ENCODE assay signal across 1 cellular context in the genomic region with DNA sequence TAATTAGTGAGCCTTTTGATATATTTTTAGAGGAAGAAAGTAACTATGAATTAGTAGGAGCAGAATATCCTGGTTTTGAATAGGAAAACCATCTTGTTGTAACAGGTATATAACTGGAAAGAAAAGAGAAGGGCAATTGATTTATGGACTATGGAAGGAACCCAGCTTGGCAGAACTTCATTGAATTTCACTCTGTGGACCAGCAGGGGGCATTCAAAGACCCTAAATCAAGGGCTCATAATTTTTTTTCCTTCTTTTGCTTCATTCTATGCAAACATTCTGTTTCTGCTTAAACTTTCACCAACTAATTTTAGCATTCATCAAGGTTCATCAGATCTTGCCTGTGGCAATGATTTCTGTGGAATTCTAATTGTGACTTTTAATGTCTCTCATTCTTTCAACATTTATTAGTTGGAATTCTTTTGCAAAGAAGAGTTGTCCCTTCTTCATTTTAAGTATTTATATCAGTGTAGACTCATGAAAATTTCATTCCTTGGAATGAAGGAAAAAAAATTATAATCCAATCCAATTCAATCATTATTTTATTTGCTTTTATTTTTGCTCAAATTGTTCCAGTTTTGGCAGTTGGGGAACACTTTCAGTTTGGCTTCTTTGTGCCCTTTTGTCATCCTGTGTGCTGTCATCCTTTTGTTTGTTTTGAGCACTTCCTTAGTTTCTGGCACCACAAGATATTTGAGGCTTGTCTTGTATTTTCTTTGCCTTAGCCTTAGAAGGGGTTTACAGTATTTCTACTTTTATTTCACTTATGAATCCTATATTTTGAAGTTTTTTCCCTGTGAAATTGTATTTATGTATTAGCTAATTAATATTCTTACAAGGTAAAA.
TF ChIP-seq lines count a peak whose summit lies in the region.

No MANE protein-coding gene starts in this region.

TF ChIP-seq in K562, 482 proteins besides CTCF, POLR2A, EP300 and RAD21:
- TF ChIP-seq, protein P1, sequence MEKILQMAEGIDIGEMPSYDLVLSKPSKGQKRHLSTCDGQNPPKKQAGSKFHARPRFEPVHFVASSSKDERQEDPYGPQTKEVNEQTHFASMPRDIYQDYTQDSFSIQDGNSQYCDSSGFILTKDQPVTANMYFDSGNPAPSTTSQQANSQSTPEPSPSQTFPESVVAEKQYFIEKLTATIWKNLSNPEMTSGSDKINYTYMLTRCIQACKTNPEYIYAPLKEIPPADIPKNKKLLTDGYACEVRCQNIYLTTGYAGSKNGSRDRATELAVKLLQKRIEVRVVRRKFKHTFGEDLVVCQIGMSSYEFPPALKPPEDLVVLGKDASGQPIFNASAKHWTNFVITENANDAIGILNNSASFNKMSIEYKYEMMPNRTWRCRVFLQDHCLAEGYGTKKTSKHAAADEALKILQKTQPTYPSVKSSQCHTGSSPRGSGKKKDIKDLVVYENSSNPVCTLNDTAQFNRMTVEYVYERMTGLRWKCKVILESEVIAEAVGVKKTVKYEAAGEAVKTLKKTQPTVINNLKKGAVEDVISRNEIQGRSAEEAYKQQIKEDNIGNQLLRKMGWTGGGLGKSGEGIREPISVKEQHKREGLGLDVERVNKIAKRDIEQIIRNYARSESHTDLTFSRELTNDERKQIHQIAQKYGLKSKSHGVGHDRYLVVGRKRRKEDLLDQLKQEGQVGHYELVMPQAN (IDR thresholded peaks at IDR 0.05; ENCODE audit: borderline replicate concordance), result no peak
- TF ChIP-seq STAT5A (IDR thresholded peaks at IDR 0.05; ENCODE audit: borderline replicate concordance, low read length), result no peak
- TF ChIP-seq PRPF4 (IDR thresholded peaks at IDR 0.05; ENCODE audit: insufficient read depth, low read depth, low read length, poor library complexity, severe bottlenecking), result no peak
- TF ChIP-seq HCFC1 (IDR thresholded peaks at IDR 0.05; ENCODE audit: low read depth, low read length), result no peak
- TF ChIP-seq, protein P2, sequence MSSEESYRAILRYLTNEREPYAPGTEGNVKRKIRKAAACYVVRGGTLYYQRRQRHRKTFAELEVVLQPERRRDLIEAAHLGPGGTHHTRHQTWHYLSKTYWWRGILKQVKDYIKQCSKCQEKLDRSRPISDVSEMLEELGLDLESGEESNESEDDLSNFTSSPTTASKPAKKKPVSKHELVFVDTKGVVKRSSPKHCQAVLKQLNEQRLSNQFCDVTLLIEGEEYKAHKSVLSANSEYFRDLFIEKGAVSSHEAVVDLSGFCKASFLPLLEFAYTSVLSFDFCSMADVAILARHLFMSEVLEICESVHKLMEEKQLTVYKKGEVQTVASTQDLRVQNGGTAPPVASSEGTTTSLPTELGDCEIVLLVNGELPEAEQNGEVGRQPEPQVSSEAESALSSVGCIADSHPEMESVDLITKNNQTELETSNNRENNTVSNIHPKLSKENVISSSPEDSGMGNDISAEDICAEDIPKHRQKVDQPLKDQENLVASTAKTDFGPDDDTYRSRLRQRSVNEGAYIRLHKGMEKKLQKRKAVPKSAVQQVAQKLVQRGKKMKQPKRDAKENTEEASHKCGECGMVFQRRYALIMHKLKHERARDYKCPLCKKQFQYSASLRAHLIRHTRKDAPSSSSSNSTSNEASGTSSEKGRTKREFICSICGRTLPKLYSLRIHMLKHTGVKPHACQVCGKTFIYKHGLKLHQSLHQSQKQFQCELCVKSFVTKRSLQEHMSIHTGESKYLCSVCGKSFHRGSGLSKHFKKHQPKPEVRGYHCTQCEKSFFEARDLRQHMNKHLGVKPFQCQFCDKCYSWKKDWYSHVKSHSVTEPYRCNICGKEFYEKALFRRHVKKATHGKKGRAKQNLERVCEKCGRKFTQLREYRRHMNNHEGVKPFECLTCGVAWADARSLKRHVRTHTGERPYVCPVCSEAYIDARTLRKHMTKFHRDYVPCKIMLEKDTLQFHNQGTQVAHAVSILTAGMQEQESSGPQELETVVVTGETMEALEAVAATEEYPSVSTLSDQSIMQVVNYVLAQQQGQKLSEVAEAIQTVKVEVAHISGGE (CRISPR knock-in tag; IDR thresholded peaks at IDR 0.05), result no peak
- TF ChIP-seq, protein P3, sequence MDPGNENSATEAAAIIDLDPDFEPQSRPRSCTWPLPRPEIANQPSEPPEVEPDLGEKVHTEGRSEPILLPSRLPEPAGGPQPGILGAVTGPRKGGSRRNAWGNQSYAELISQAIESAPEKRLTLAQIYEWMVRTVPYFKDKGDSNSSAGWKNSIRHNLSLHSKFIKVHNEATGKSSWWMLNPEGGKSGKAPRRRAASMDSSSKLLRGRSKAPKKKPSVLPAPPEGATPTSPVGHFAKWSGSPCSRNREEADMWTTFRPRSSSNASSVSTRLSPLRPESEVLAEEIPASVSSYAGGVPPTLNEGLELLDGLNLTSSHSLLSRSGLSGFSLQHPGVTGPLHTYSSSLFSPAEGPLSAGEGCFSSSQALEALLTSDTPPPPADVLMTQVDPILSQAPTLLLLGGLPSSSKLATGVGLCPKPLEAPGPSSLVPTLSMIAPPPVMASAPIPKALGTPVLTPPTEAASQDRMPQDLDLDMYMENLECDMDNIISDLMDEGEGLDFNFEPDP (CRISPR knock-in tag; IDR thresholded peaks at IDR 0.05), result no peak
- no peak for TF ChIP-seq HDAC6 (IDR thresholded peaks at IDR 0.05; ENCODE audit: low read depth, low read length)
- no peak for TF ChIP-seq POU5F1 (IDR thresholded peaks at IDR 0.05; ENCODE audit: borderline replicate concordance, low read depth, low read length, partially characterized antibody)
- TF ChIP-seq U2AF2 (optimal IDR thresholded peaks at IDR 0.05; ENCODE audit: low read depth, low read length), result no peak
- peak; percentile 35; the same call in 1 of the 2 replicates for TF ChIP-seq SMC3 (conservative IDR thresholded peaks at IDR 0.05; ENCODE audit: insufficient read depth, low read depth, low read length)
- no peak for TF ChIP-seq SP1 (CRISPR knock-in tag; IDR thresholded peaks at IDR 0.05)
- peak; percentile 17; the same call in 1 of the 2 replicates for TF ChIP-seq STAG1 (CRISPR knock-in tag; IDR thresholded peaks at IDR 0.05; ENCODE audit: borderline replicate concordance)
- TF ChIP-seq, protein P4, sequence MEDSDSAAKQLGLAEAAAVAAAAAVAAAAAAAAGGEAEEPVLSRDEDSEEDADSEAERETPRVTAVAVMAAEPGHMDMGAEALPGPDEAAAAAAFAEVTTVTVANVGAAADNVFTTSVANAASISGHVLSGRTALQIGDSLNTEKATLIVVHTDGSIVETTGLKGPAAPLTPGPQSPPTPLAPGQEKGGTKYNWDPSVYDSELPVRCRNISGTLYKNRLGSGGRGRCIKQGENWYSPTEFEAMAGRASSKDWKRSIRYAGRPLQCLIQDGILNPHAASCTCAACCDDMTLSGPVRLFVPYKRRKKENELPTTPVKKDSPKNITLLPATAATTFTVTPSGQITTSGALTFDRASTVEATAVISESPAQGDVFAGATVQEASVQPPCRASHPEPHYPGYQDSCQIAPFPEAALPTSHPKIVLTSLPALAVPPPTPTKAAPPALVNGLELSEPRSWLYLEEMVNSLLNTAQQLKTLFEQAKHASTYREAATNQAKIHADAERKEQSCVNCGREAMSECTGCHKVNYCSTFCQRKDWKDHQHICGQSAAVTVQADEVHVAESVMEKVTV (CRISPR knock-in tag; IDR thresholded peaks at IDR 0.05), result 0 out of 2 replicates have a peak, but pooled peaks have one; percentile 32
- TF ChIP-seq, protein P5, sequence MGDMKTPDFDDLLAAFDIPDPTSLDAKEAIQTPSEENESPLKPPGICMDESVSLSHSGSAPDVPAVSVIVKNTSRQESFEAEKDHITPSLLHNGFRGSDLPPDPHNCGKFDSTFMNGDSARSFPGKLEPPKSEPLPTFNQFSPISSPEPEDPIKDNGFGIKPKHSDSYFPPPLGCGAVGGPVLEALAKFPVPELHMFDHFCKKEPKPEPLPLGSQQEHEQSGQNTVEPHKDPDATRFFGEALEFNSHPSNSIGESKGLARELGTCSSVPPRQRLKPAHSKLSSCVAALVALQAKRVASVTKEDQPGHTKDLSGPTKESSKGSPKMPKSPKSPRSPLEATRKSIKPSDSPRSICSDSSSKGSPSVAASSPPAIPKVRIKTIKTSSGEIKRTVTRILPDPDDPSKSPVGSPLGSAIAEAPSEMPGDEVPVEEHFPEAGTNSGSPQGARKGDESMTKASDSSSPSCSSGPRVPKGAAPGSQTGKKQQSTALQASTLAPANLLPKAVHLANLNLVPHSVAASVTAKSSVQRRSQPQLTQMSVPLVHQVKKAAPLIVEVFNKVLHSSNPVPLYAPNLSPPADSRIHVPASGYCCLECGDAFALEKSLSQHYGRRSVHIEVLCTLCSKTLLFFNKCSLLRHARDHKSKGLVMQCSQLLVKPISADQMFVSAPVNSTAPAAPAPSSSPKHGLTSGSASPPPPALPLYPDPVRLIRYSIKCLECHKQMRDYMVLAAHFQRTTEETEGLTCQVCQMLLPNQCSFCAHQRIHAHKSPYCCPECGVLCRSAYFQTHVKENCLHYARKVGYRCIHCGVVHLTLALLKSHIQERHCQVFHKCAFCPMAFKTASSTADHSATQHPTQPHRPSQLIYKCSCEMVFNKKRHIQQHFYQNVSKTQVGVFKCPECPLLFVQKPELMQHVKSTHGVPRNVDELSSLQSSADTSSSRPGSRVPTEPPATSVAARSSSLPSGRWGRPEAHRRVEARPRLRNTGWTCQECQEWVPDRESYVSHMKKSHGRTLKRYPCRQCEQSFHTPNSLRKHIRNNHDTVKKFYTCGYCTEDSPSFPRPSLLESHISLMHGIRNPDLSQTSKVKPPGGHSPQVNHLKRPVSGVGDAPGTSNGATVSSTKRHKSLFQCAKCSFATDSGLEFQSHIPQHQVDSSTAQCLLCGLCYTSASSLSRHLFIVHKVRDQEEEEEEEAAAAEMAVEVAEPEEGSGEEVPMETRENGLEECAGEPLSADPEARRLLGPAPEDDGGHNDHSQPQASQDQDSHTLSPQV (IDR thresholded peaks at IDR 0.05), result no peak
- TF ChIP-seq MEIS2 (IDR thresholded peaks at IDR 0.05; ENCODE audit: partially characterized antibody), result peak; percentile 66
- TF ChIP-seq ZBTB8A (IDR thresholded peaks at IDR 0.05; ENCODE audit: partially characterized antibody), result no peak
- no peak for TF ChIP-seq C11orf30 (IDR thresholded peaks at IDR 0.05; ENCODE audit: low read depth)
- TF ChIP-seq RAD51 (IDR thresholded peaks at IDR 0.05; ENCODE audit: borderline replicate concordance, low read depth), result no peak
- no peak for TF ChIP-seq HDGF (IDR thresholded peaks at IDR 0.05)
- TF ChIP-seq, protein P6, sequence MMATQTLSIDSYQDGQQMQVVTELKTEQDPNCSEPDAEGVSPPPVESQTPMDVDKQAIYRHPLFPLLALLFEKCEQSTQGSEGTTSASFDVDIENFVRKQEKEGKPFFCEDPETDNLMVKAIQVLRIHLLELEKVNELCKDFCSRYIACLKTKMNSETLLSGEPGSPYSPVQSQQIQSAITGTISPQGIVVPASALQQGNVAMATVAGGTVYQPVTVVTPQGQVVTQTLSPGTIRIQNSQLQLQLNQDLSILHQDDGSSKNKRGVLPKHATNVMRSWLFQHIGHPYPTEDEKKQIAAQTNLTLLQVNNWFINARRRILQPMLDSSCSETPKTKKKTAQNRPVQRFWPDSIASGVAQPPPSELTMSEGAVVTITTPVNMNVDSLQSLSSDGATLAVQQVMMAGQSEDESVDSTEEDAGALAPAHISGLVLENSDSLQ (IDR thresholded peaks at IDR 0.05), result peak; percentile 56; the same call in 1 of the 2 replicates
- no peak for TF ChIP-seq FOXJ2 (tag; IDR thresholded peaks at IDR 0.05)
- TF ChIP-seq ZNF384 (IDR thresholded peaks at IDR 0.05; ENCODE audit: low read depth, low read length), result peak; percentile 74
- TF ChIP-seq, protein P7, sequence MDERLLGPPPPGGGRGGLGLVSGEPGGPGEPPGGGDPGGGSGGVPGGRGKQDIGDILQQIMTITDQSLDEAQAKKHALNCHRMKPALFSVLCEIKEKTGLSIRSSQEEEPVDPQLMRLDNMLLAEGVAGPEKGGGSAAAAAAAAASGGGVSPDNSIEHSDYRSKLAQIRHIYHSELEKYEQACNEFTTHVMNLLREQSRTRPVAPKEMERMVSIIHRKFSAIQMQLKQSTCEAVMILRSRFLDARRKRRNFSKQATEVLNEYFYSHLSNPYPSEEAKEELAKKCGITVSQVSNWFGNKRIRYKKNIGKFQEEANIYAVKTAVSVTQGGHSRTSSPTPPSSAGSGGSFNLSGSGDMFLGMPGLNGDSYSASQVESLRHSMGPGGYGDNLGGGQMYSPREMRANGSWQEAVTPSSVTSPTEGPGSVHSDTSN (CRISPR knock-in tag; IDR thresholded peaks at IDR 0.05; ENCODE audit: low read depth), result no peak
- TF ChIP-seq, protein P7 (tag; conservative IDR thresholded peaks at IDR 0.05; ENCODE audit: low read depth), result peak; percentile 73
- TF ChIP-seq, protein P8, sequence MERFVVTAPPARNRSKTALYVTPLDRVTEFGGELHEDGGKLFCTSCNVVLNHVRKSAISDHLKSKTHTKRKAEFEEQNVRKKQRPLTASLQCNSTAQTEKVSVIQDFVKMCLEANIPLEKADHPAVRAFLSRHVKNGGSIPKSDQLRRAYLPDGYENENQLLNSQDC (CRISPR knock-in tag; IDR thresholded peaks at IDR 0.05), result no peak
